Comparison of ENCODE assay signal across 17 cellular contexts in the genomic region with DNA sequence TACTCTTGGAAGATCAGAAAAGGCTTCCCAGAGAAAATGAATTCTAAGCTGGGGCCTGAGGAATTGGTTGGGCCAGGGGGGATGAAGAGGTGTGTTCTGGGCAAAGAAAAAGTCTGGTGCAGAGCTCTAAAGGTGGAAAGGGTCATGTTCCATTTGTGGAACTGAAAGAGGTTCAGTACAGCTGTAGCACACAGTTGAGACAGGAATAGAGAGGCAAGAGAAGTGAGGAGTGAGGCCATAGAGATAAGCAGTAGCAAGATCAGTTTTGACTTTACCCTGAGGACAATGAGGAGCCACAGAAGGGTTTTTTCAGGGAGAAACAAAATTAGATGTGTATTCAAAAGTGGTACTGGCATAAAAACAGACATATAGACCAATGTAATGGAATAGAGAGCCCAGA. TPM values are rescaled to one million over a fixed set of nuclear protein-coding genes. Genes with fewer than 3 reads are reported as not detected.
DNase-seq lines count a peak whose midpoint lies in the region; ATAC-seq, FAIRE-seq and TF ChIP-seq lines count a peak whose summit lies in the region.
"Had no signal": no experiment of that assay in that cellular context is flagged by ENCODE, and none has a peak within 500 bp of the region (broad histone marks: within the 10 kb centered on the region; RNA-seq: fewer than 3 reads in every experiment).

No MANE protein-coding gene starts in this region.

- H3K27me3 Mint-ChIP-seq in CD8-positive, alpha-beta memory T cell = no peaks in the 10 kb centered on the region
- H3K27me3 Mint-ChIP-seq: activated CD8-positive, alpha-beta T cell treated with anti-CD3 and anti-CD28 coated beads for 36 hours; activated T-helper 17 cell treated with anti-CD3 and anti-CD28 coated beads, Interleukin-2, amount 50 U/mL, for 72 hours; dendritic cell treated with granulocyte-macrophage colony-stimulating factor and Interleukin-4, amounts not matched to agents 40 ng/mL and 50 ng/mL, for 4 days had no signal

- H3K36me3 Mint-ChIP-seq in CD8-positive, alpha-beta memory T cell = peaks cover 0 to 4% (median 1%) of the 10 kb centered on the region in 3 donors

- FAIRE-seq in GM12891 (lab: Jason Lieb, UNC) = peak; percentile 95
- FAIRE-seq: D721Med had no signal

- TF ChIP-seq EP300 in esophagus muscularis mucosa (IDR thresholded peaks at IDR 0.05) = no peak

- H3K27me3 ChIP-seq in CD8-positive, alpha-beta memory T cell (ENCODE audit: insufficient read depth, low read length, poor library complexity, severe bottlenecking) = no peaks in the 10 kb centered on the region
- no peaks in the 10 kb centered on the region for H3K27me3 ChIP-seq in esophagus muscularis mucosa
- H3K27me3 ChIP-seq: ascending aorta had no signal

- no peaks in the 10 kb centered on the region for H3K9me3 ChIP-seq in CD8-positive, alpha-beta memory T cell (ENCODE audit: low read length)
- H3K9me3 ChIP-seq in esophagus muscularis mucosa = no peaks in the 10 kb centered on the region
- H3K9me3 ChIP-seq: ascending aorta had no signal

- TF ChIP-seq CTCF in esophagus muscularis mucosa (IDR thresholded peaks at IDR 0.05) = no peak

- POLR2A ChIA-PET in CD8-positive, alpha-beta memory T cell (lab: Charles Lee) = interaction anchor here (0.5 kb wide), 1 partner anchor 570 kb away, joined by 3 read pairs; the partner anchor contains the start of gene PLK3

- no peak overlapping the region for H3K4me3 ChIP-seq in CD8-positive, alpha-beta memory T cell (ENCODE audit: low read length)
- H3K4me3 ChIP-seq in esophagus muscularis mucosa = no peak overlapping the region
- H3K4me3 ChIP-seq: ascending aorta had no signal

- no peaks in the 10 kb centered on the region for H3K36me3 ChIP-seq in CD8-positive, alpha-beta memory T cell (ENCODE audit: insufficient read depth, low read length)
- H3K36me3 ChIP-seq in esophagus muscularis mucosa = no peaks in the 10 kb centered on the region
- H3K36me3 ChIP-seq: ascending aorta had no signal

- H3K27ac ChIP-seq in CD8-positive, alpha-beta memory T cell (ENCODE audit: low read depth, low read length) = no peak overlapping the region
- H3K27ac ChIP-seq in esophagus muscularis mucosa (replicated peaks in 1 of 4) = no peak overlapping the region
- H3K27ac ChIP-seq: ascending aorta had no signal

- DNase-seq in GM12891 (ENCODE audit: insufficient read length, low spot score) (no peak), esophagus muscularis mucosa (ENCODE audit: extremely low spot score) (no peak), epidermal melanocyte (ENCODE audit: insufficient read length, low spot score) (no peak)
- DNase-seq in CD8-positive, alpha-beta memory T cell = no peak
- no peak for DNase-seq in stimulated activated CD4-positive, alpha-beta T cell treated with anti-CD3 and anti-CD28 coated beads, Interleukin-4, amount 100 ng/mL, for 1 hour
- DNase-seq: activated CD8-positive, alpha-beta T cell treated with anti-CD3 and anti-CD28 coated beads for 36 hours; hypothalamus; NCI-H187; NCI-H524 had no signal

- no peaks in the 10 kb centered on the region for H3K9me3 Mint-ChIP-seq in CD8-positive, alpha-beta memory T cell
- H3K9me3 Mint-ChIP-seq: activated CD8-positive, alpha-beta T cell treated with anti-CD3 and anti-CD28 coated beads for 36 hours; activated T-helper 17 cell treated with anti-CD3 and anti-CD28 coated beads, Interleukin-2, amount 50 U/mL, for 72 hours; dendritic cell treated with granulocyte-macrophage colony-stimulating factor and Interleukin-4, amounts not matched to agents 40 ng/mL and 50 ng/mL, for 4 days had no signal

- peak overlapping the region in 1 of 8 donors; percentile 8 for H3K27ac Mint-ChIP-seq in CD8-positive, alpha-beta memory T cell
- H3K27ac Mint-ChIP-seq: activated CD8-positive, alpha-beta T cell treated with anti-CD3 and anti-CD28 coated beads for 36 hours; activated T-helper 17 cell treated with anti-CD3 and anti-CD28 coated beads, Interleukin-2, amount 50 U/mL, for 72 hours; dendritic cell treated with granulocyte-macrophage colony-stimulating factor and Interleukin-4, amounts not matched to agents 40 ng/mL and 50 ng/mL, for 4 days had no signal

- no peak overlapping the region for H3K4me3 Mint-ChIP-seq in CD8-positive, alpha-beta memory T cell
- H3K4me3 Mint-ChIP-seq: activated CD8-positive, alpha-beta T cell treated with anti-CD3 and anti-CD28 coated beads for 36 hours; activated T-helper 17 cell treated with anti-CD3 and anti-CD28 coated beads, Interleukin-2, amount 50 U/mL, for 72 hours; dendritic cell treated with granulocyte-macrophage colony-stimulating factor and Interleukin-4, amounts not matched to agents 40 ng/mL and 50 ng/mL, for 4 days had no signal

- CTCF ChIA-PET in CD8-positive, alpha-beta memory T cell (lab: Charles Lee) = no interaction called here

- intact Hi-C loops in esophagus muscularis mucosa (cut with DNase I) = no loop called here

- H3K4me1 ChIP-seq in CD8-positive, alpha-beta memory T cell (ENCODE audit: insufficient read depth, low read length) = no peaks in the 10 kb centered on the region
- H3K4me1 ChIP-seq in esophagus muscularis mucosa = peaks cover 0 to 17% (median 7%) of the 10 kb centered on the region in 4 donors

- TF ChIP-seq POLR2A in GM12891 (IDR thresholded peaks at IDR 0.05; ENCODE audit: low read depth, low read length) (no peak), esophagus muscularis mucosa (IDR thresholded peaks at IDR 0.05; ENCODE audit: low read depth) (no peak)

- ATAC-seq in GM19328 (IDR thresholded peaks at IDR 0.05; ENCODE audit: unreplicated experiment) (peak; percentile 66), GM21825 (IDR thresholded peaks at IDR 0.05; ENCODE audit: unreplicated experiment) (peak; percentile 80), HG03439 (IDR thresholded peaks at IDR 0.05; ENCODE audit: unreplicated experiment) (peak; percentile 58)
- ATAC-seq: activated CD8-positive, alpha-beta T cell treated with anti-CD3 and anti-CD28 coated beads for 36 hours; activated T-helper 17 cell treated with anti-CD3 and anti-CD28 coated beads, Interleukin-2, amount 50 U/mL, for 72 hours had no signal

- peaks cover 0 to 12% (median 5%) of the 10 kb centered on the region in 3 donors for H3K4me1 Mint-ChIP-seq in CD8-positive, alpha-beta memory T cell

TF ChIP-seq in GM12891, 5 proteins besides CTCF, POLR2A, EP300 and RAD21:
- TF ChIP-seq SPI1 (IDR thresholded peaks at IDR 0.05; ENCODE audit: low read depth, low read length) (peak; percentile 88), PAX5 (IDR thresholded peaks at IDR 0.05; ENCODE audit: insufficient read depth, low read length, severe bottlenecking) (no peak)

RNA-seq across cellular contexts. Expression of gene MUTYH, which starts 30.3 kb away (rescaled TPM):
- 20.9 TPM for polyA plus RNA-seq in GM12891 (2012; ENCODE audit: low read depth, missing spikeins)
- 10 to 100 TPM; 70.1 to 75.4 TPM for total RNA-seq in CD8-positive, alpha-beta memory T cell
- polyA plus RNA-seq in CD8-positive, alpha-beta memory T cell = 24.4 TPM
- 10 to 100 TPM in 3 of 4 donors, 1 to 10 TPM in 1; 10.0 to 22.1 (median 14.9) TPM for total RNA-seq in esophagus muscularis mucosa

RNA-seq across cellular contexts. Expression of gene TOE1, which starts 30.6 kb away (rescaled TPM):
- 15.6 TPM for polyA plus RNA-seq in GM12891 (2012; ENCODE audit: low read depth, missing spikeins)
- total RNA-seq in CD8-positive, alpha-beta memory T cell = 10 to 100 TPM; 46.4 to 48.9 TPM
- 12.5 TPM for polyA plus RNA-seq in CD8-positive, alpha-beta memory T cell
- total RNA-seq in esophagus muscularis mucosa = 10 to 100 TPM in 1 of 4 donors, 1 to 10 TPM in 3; 5.0 to 11.8 (median 7.6) TPM

RNA-seq across cellular contexts. Expression of gene HPDL, which starts 43.9 kb away (rescaled TPM):
- 8.5 TPM for polyA plus RNA-seq in GM12891 (2012; ENCODE audit: low read depth, missing spikeins)
- total RNA-seq in CD8-positive, alpha-beta memory T cell = 10 to 100 TPM; 41.5 to 42.4 TPM
- 1.4 TPM for polyA plus RNA-seq in CD8-positive, alpha-beta memory T cell
- total RNA-seq in esophagus muscularis mucosa = under 1 TPM in 2 of 4 donors, not detected in 2; 0.17 to 0.19 TPM
- total RNA-seq: ascending aorta, myocyte had no signal

Comparison
In these comparisons a context has a peak if more than half of its experiments do, and no peak if none do; other contexts are left out.
1. RNA of gene HPDL, which starts 43.9 kb away (total RNA-seq): 41.5 to 42.4 TPM in CD8-positive, alpha-beta memory T cell; 0.17 to 0.19 TPM in esophagus muscularis mucosa; every median in the first group is over 10 times any median in the second.
2. Peak in every context shown above with its lines, with median percentiles within 50 percentile points of each other: ATAC-seq.